In genomic region chr3:17745301-17745700, GRCh38 we compare ENCODE assay signal across 19 cellular contexts. TPM values are rescaled to one million over a fixed set of nuclear protein-coding genes. Genes with fewer than 3 reads are reported as not detected.
A peak's percentile ranks its signal among the peaks of the same experiment; 100 is the strongest.
DNase-seq lines count a peak whose midpoint lies in the region; ATAC-seq and TF ChIP-seq lines count a peak whose summit lies in the region.
"Had no signal": no experiment of that assay in that cellular context is flagged by ENCODE, and none has a peak within 500 bp of the region (broad histone marks: within the 10 kb centered on the region; RNA-seq: fewer than 3 reads in every experiment).

No MANE protein-coding gene starts in this region.

- no peak overlapping the region for H3K4me3 ChIP-seq in vagina
- H3K4me3 ChIP-seq: BLaER1, SJCRH30 had no signal

- intact Hi-C loops in vagina (cut with DNase I) = no loop called here
- intact Hi-C loops in CD4-positive, alpha-beta T cell (cut with DNase I, micrococcal nuclease) = no loop called here

- H3K27me3 Mint-ChIP-seq in type B pancreatic cell = no peaks in the 10 kb centered on the region
- no peaks in the 10 kb centered on the region for H3K27me3 Mint-ChIP-seq in CD4-positive, alpha-beta T cell
- H3K27me3 Mint-ChIP-seq: CD4-positive, alpha-beta memory T cell had no signal

- no peaks in the 10 kb centered on the region for H3K36me3 Mint-ChIP-seq in type B pancreatic cell
- H3K36me3 Mint-ChIP-seq in CD4-positive, alpha-beta T cell (ENCODE audit: low read depth) = no peaks in the 10 kb centered on the region

- no peak overlapping the region for H3K27ac Mint-ChIP-seq in type B pancreatic cell
- no peak overlapping the region for H3K27ac Mint-ChIP-seq in CD4-positive, alpha-beta T cell

- no peak for TF ChIP-seq EP300 in Ishikawa (IDR thresholded peaks at IDR 0.05; ENCODE audit: borderline replicate concordance)

- no peaks in the 10 kb centered on the region for H3K36me3 ChIP-seq in vagina
- H3K36me3 ChIP-seq: BLaER1, SJCRH30 had no signal

- H3K9me3 ChIP-seq in vagina = no peaks in the 10 kb centered on the region
- H3K9me3 ChIP-seq in CD4-positive, alpha-beta T cell (ENCODE audit: control insufficient read depth, low read length) = no peaks in the 10 kb centered on the region
- H3K9me3 ChIP-seq: BLaER1, Caco-2, SJCRH30 had no signal

- no peak for TF ChIP-seq RAD21 in Ishikawa (IDR thresholded peaks at IDR 0.05; ENCODE audit: low read depth)

- peak; percentile 8 for DNase-seq in SK-N-DZ (ENCODE audit: low spot score)
- DNase-seq in iPS-NIHi11 (ENCODE audit: low spot score) = peak; percentile 21
- no peak for DNase-seq in type B pancreatic cell (ENCODE audit: extremely low spot score, unreplicated experiment)
- no peak for DNase-seq in vagina (ENCODE audit: extremely low spot score in 2 of 2)
- DNase-seq in CD4-positive, alpha-beta T cell = no peak
- DNase-seq: CD4-positive, alpha-beta memory T cell; DMS153; KBM-7; NCI-H1092; NCI-H1436 treated with DMSO at 0.1 percent for 48 hours; NCI-H2029; NCI-H2227 treated with DMSO at 0.1 percent for 48 hours; NCI-H510A; OCI-M1; SJCRH30 had no signal

- peak overlapping the region; percentile 13 for H3K4me3 Mint-ChIP-seq in type B pancreatic cell
- no peak overlapping the region for H3K4me3 Mint-ChIP-seq in CD4-positive, alpha-beta T cell

- H3K4me1 ChIP-seq in vagina = peaks cover 11% of the 10 kb centered on the region

- TF ChIP-seq CTCF in type B pancreatic cell (conservative IDR thresholded peaks at IDR 0.05) (no peak), vagina (IDR thresholded peaks at IDR 0.05) (no peak)
- TF ChIP-seq CTCF in CD4-positive, alpha-beta T cell (IDR thresholded peaks at IDR 0.05) = no peak

- CTCF ChIA-PET in CD4-positive, alpha-beta T cell (lab: Charles Lee) = no interaction called here

- H3K27ac ChIP-seq in vagina = no peak overlapping the region
- H3K27ac ChIP-seq in CD4-positive, alpha-beta T cell (ENCODE audit: low read depth, low read length) = no peak overlapping the region
- H3K27ac ChIP-seq: BLaER1, SJCRH30 had no signal

- POLR2A ChIA-PET in CD4-positive, alpha-beta T cell (lab: Charles Lee) = no interaction called here

- no peak for ATAC-seq in CD4-positive, alpha-beta T cell (ENCODE audit: poor library complexity)
- no peak for ATAC-seq in GM19324 (IDR thresholded peaks at IDR 0.05; ENCODE audit: low FRiP score, unreplicated experiment)

- TF ChIP-seq POLR2A in vagina (IDR thresholded peaks at IDR 0.05) = no peak

- H3K4me1 Mint-ChIP-seq in type B pancreatic cell (ENCODE audit: unreplicated experiment) = peaks cover 26% of the 10 kb centered on the region
- H3K4me1 Mint-ChIP-seq in CD4-positive, alpha-beta T cell (ENCODE audit: low read depth) = peaks cover 39% of the 10 kb centered on the region

- peaks cover 5% of the 10 kb centered on the region for H3K9me3 Mint-ChIP-seq in type B pancreatic cell
- H3K9me3 Mint-ChIP-seq in CD4-positive, alpha-beta T cell = no peaks in the 10 kb centered on the region
- H3K9me3 Mint-ChIP-seq: CD4-positive, alpha-beta memory T cell had no signal

- H3K27me3 ChIP-seq in vagina = no peaks in the 10 kb centered on the region
- H3K27me3 ChIP-seq in CD4-positive, alpha-beta T cell (ENCODE audit: control insufficient read depth, insufficient read depth, low read length) = no peaks in the 10 kb centered on the region
- H3K27me3 ChIP-seq: BLaER1, SJCRH30 had no signal

TF ChIP-seq in Ishikawa, 13 proteins besides CTCF, POLR2A, EP300 and RAD21:
- peak; percentile 59 for TF ChIP-seq USF1 (IDR thresholded peaks at IDR 0.05)
- TF ChIP-seq CEBPB (IDR thresholded peaks at IDR 0.05) = no peak

RNA-seq across cellular contexts. Expression of gene TBC1D5, which starts 2.9 kb away (rescaled TPM):
- polyA plus RNA-seq in SK-N-DZ (2014; cell fraction: cytosol; rRNA removed) = 63.1 and 84.2 TPM in 2 replicates
- polyA plus RNA-seq in SK-N-DZ (2014; cell fraction: nucleus; rRNA removed) = 32.3 and 34.4 TPM in 2 replicates
- total RNA-seq in type B pancreatic cell (ENCODE audit: low replicate concordance) (33.4 and 48.7 TPM in 2 replicates), vagina (48.1 TPM)
- total RNA-seq in CD4-positive, alpha-beta T cell = 10 to 100 TPM; 32.6 to 34.1 TPM

Comparison
In these comparisons a context has a peak if more than half of its experiments do, and no peak if none do; other contexts are left out.
1. DNase-seq: peak in SK-N-DZ (single experiment) and iPS-NIHi11 (single experiment); none in type B pancreatic cell (single experiment), vagina (0 of 2) and CD4-positive, alpha-beta T cell (0 of 10).